In genomic region chr2:34365512-34365911, GRCh38 we compare ENCODE assay signal across 17 cellular contexts.
"Had no signal": no experiment of that assay in that cellular context is flagged by ENCODE, and none has a peak within 500 bp of the region (broad histone marks: within the 10 kb centered on the region; RNA-seq: fewer than 3 reads in every experiment).

No MANE protein-coding gene starts in this region.

- H3K9me3 Mint-ChIP-seq: activated naive CD8-positive, alpha-beta T cell treated with anti-CD3 and anti-CD28 coated beads, Interleukin-2, amount 10 ng/mL, durations not matched to agents 7 days and 5 days; activated T-cell treated with anti-CD3 and anti-CD28 coated beads, Interleukin-2, amount 50 U/mL, for 4 hours had no signal

- H3K4me3 ChIP-seq: sigmoid colon, smooth muscle cell had no signal

- H3K36me3 ChIP-seq: sigmoid colon had no signal

- H3K27ac ChIP-seq: sigmoid colon had no signal

- H3K9me3 ChIP-seq: sigmoid colon had no signal

- FAIRE-seq: islet of Langerhans had no signal

- H3K27me3 Mint-ChIP-seq: activated naive CD8-positive, alpha-beta T cell treated with anti-CD3 and anti-CD28 coated beads, Interleukin-2, amount 10 ng/mL, durations not matched to agents 7 days and 5 days; T-helper 17 cell had no signal

- H3K4me3 Mint-ChIP-seq: activated naive CD8-positive, alpha-beta T cell treated with anti-CD3 and anti-CD28 coated beads, Interleukin-2, amount 10 ng/mL, durations not matched to agents 7 days and 5 days; activated T-cell treated with anti-CD3 and anti-CD28 coated beads, Interleukin-2, amount 50 U/mL, for 4 hours; T-helper 17 cell had no signal

- H3K27me3 ChIP-seq: sigmoid colon had no signal

- H3K36me3 Mint-ChIP-seq: activated naive CD8-positive, alpha-beta T cell treated with anti-CD3 and anti-CD28 coated beads, Interleukin-2, amount 10 ng/mL, durations not matched to agents 7 days and 5 days had no signal

- H3K27ac Mint-ChIP-seq: activated naive CD8-positive, alpha-beta T cell treated with anti-CD3 and anti-CD28 coated beads, Interleukin-2, amount 10 ng/mL, durations not matched to agents 7 days and 5 days; T-helper 17 cell had no signal

- H3K4me1 Mint-ChIP-seq: activated naive CD8-positive, alpha-beta T cell treated with anti-CD3 and anti-CD28 coated beads, Interleukin-2, amount 10 ng/mL, durations not matched to agents 7 days and 5 days; T-helper 17 cell had no signal

- DNase-seq: activated CD4-positive, alpha-beta T cell treated with anti-CD3 and anti-CD28 coated beads for 4 hours; activated CD4-positive, alpha-beta T cell treated with anti-CD3 and anti-CD28 coated beads, Interleukin-2, amount 50 U/mL, for 48 hours; activated CD4-positive, CD25-positive, alpha-beta regulatory T cell; activated CD8-positive, alpha-beta memory T cell treated with anti-CD3 and anti-CD28 coated beads, Interleukin-2, amount 50 U/mL, for 48 hours; activated naive CD4-positive, alpha-beta T cell treated with Interleukin-2 at 50 U/mL for 16 hours; activated naive CD8-positive, alpha-beta T cell treated with anti-CD3 and anti-CD28 coated beads, Interleukin-2, amount 10 ng/mL, durations not matched to agents 7 days and 5 days; activated T-cell treated with anti-CD3 and anti-CD28 coated beads, Interleukin-2, amount 50 U/mL, for 4 hours; amniotic stem cell; cortex of kidney; foreskin melanocyte; sigmoid colon; stimulated activated CD4-positive, alpha-beta T cell treated with anti-CD3 and anti-CD28 coated beads, Interleukin-4, amount 100 ng/mL, for 1 hour; stimulated activated naive CD8-positive, alpha-beta T cell treated with anti-CD3 and anti-CD28 coated beads, Interleukin-15, Interleukin-2, amounts not matched to agents 100 U/mL and 50 U/mL, for 24 hours; SW 1271; T-helper 17 cell had no signal
